Comparison of ENCODE assay signal across 13 cellular contexts in genomic region chr14:89540830-89541470, GRCh38.
DNase-seq lines count a peak whose midpoint lies in the region; ATAC-seq and TF ChIP-seq lines count a peak whose summit lies in the region.
"Had no signal": no experiment of that assay in that cellular context is flagged by ENCODE, and none has a peak within 500 bp of the region (broad histone marks: within the 10 kb centered on the region; RNA-seq: fewer than 3 reads in every experiment).

No MANE protein-coding gene starts in this region.

- H3K4me3 ChIP-seq in brain microvascular endothelial cell (ENCODE audit: low read depth, low read length) (no peak overlapping the region), kidney epithelial cell (ENCODE audit: low read depth, low read length) (no peak overlapping the region)
- H3K4me3 ChIP-seq: GM23338, neural progenitor cell, Peyer's patch had no signal

- peak overlapping the region; percentile 82 for H3K27ac ChIP-seq in brain microvascular endothelial cell
- H3K27ac ChIP-seq: neural progenitor cell, Peyer's patch had no signal

- DNase-seq in AG08396 (ENCODE audit: low spot score) (peak; percentile 63), HS-27A (ENCODE audit: low read depth) (peak; percentile 77), brain microvascular endothelial cell (peak; percentile 89), kidney epithelial cell (ENCODE audit: low read depth) (peak; percentile 23), NCI-H524 (lab: John Stamatoyannopoulos, UW) (no peak), hippocampal formation (lab: John Stamatoyannopoulos, UW) (no peak)
- DNase-seq: CD8-positive, alpha-beta T cell; Kasumi-1; Peyer's patch had no signal

- H3K27me3 ChIP-seq in brain microvascular endothelial cell (replicated peaks) (no peaks in the 10 kb centered on the region), kidney epithelial cell (ENCODE audit: control insufficient read depth, insufficient read depth, low read length) (no peaks in the 10 kb centered on the region)
- H3K27me3 ChIP-seq: neural progenitor cell, Peyer's patch had no signal

- no peaks in the 10 kb centered on the region for H3K36me3 ChIP-seq in brain microvascular endothelial cell (replicated peaks)
- H3K36me3 ChIP-seq in kidney epithelial cell (ENCODE audit: control insufficient read depth, insufficient read depth, low read length) = no peaks in the 10 kb centered on the region
- H3K36me3 ChIP-seq: neural progenitor cell, Peyer's patch had no signal

- ATAC-seq in HG03280 (IDR thresholded peaks at IDR 0.05; ENCODE audit: unreplicated experiment) (no peak), HG03135 (IDR thresholded peaks at IDR 0.05; ENCODE audit: unreplicated experiment) (no peak)
- ATAC-seq: CD8-positive, alpha-beta T cell; GM23338 had no signal

- in situ Hi-C loops in brain microvascular endothelial cell (cut with HindIII; ENCODE audit: low pct_ligation_motif_present, low sequenced_read_pairs) = no loop called here

- TF ChIP-seq CTCF in brain microvascular endothelial cell (IDR thresholded peaks at IDR 0.05; ENCODE audit: low read depth, low read length, missing control alignments) (no peak), kidney epithelial cell (IDR thresholded peaks at IDR 0.05; ENCODE audit: insufficient read depth, low read length, poor library complexity, severe bottlenecking) (no peak)

Comparison
In these comparisons a context has a peak if more than half of its experiments do, and no peak if none do; other contexts are left out.
1. DNase-seq: peak in AG08396 (single experiment), HS-27A (single experiment), brain microvascular endothelial cell (single experiment) and kidney epithelial cell (single experiment); none in NCI-H524 (0 of 2) and hippocampal formation (0 of 2).